ENCODE assay signal across 7 cellular contexts in the genomic region with DNA sequence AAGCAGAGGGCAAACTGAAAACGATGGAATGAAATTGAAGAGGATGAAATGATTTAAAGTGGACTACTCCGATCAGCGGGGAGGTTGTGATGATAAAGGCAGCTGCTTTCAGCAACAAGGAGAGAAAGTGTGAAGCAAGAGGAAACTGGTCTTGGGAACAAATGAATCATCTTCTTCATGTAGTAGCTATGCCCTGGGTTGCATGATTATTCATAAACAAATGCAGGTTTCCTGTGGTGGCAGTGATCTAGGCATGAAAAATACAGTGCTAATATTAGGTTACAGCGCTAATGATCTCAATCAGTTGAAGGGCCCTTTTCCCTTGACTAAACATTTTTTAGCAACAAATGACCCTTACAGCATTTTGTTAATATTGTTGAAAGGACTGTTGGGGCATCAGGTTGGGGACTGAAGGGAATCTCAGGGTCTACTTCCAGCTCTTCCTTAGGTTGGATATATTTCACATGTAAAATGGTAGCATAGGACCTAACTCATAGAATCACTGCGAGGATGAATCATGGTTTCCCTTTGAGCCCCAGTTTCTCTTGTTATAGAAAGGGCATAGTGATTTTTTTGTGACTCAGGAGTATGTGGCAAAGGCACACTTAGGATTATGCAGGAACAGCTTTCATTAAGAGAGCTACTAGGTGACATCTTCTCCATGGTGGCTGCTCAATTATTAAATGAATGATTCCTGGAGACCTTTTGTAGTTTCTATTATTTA. TPM values are rescaled to one million over a fixed set of nuclear protein-coding genes. Genes with fewer than 3 reads are reported as not detected.
A peak's percentile ranks its signal among the peaks of the same experiment; 100 is the strongest.
DNase-seq lines count a peak whose midpoint lies in the region; ATAC-seq and TF ChIP-seq lines count a peak whose summit lies in the region.

No MANE protein-coding gene starts in this region.

- peaks cover 4% of the 10 kb centered on the region for H3K9me3 Mint-ChIP-seq in stimulated activated memory B cell treated with anti-CD40 and anti-IgM and Interleukin-4, amounts not matched to agents 10 μg/mL and 1 μg/mL and 100 μg/mL, for 72 hours

- H2AFZ ChIP-seq in SK-N-SH (ENCODE audit: low read depth), result peak overlapping the region; percentile 50

- POLR2A ChIA-PET in SK-N-SH (lab: Yijun Ruan, JAX), result no interaction called here

- no peak for TF ChIP-seq RAD21 in SK-N-SH (IDR thresholded peaks at IDR 0.05; ENCODE audit: low read length)

- TF ChIP-seq EP300 in SK-N-SH (IDR thresholded peaks at IDR 0.05; ENCODE audit: borderline replicate concordance in 1 of 2, low read depth in 1 of 2, low read length in 1 of 2), result no peak

- ATAC-seq in GM18499 (IDR thresholded peaks at IDR 0.05; ENCODE audit: insufficient read depth, unreplicated experiment), result peak; percentile 44
- ATAC-seq in HG02759 (IDR thresholded peaks at IDR 0.05; ENCODE audit: unreplicated experiment), result peak; percentile 50
- ATAC-seq in stimulated activated memory B cell treated with anti-CD40 and anti-IgM and Interleukin-4, amounts not matched to agents 10 μg/mL and 1 μg/mL and 100 μg/mL, for 72 hours, result peak; percentile 77
- no peak for ATAC-seq in aorta (ENCODE audit: low FRiP score)

- no peak overlapping the region for H3K4me3 ChIP-seq in SK-N-SH (ENCODE audit: low read depth in 2 of 2, low read length in 1 of 2)
- H3K4me3 ChIP-seq in epithelial cell of esophagus (ENCODE audit: low read length), result peak overlapping the region; percentile 5
- H3K4me3 ChIP-seq in testis, result no peak overlapping the region
- no peak overlapping the region for H3K4me3 ChIP-seq in aorta (ENCODE audit: low read length in 2 of 2)

- no peaks in the 10 kb centered on the region for H3K36me3 Mint-ChIP-seq in stimulated activated memory B cell treated with anti-CD40 and anti-IgM and Interleukin-4, amounts not matched to agents 10 μg/mL and 1 μg/mL and 100 μg/mL, for 72 hours

- WGBS in SK-N-SH (ENCODE audit: low lambda C conversion rate), result 79% methylated on average over 5 of the region's 5 CpGs
- 71 to 80% methylated on average over 5 of the region's 5 CpGs for whole genome bisulfite sequencing in testis, 2 donors
- 87 to 89% methylated on average over 5 of the region's 5 CpGs for WGBS in aorta, 2 donors

- peaks cover 4 to 19% of the 10 kb centered on the region in 2 experiments for H3K4me1 ChIP-seq in SK-N-SH (ENCODE audit: control insufficient read depth in 1 of 2, insufficient read depth in 2 of 2, low read depth in 1 of 2, low read length in 1 of 2)
- peaks cover 6% of the 10 kb centered on the region for H3K4me1 ChIP-seq in testis
- peaks cover 0 to 3% of the 10 kb centered on the region in 2 donors for H3K4me1 ChIP-seq in aorta (ENCODE audit: control insufficient read depth in 1 of 2, insufficient read depth in 2 of 2, low read length in 2 of 2)

- peak overlapping the region; percentile 6 for H3K4me3 Mint-ChIP-seq in stimulated activated memory B cell treated with anti-CD40 and anti-IgM and Interleukin-4, amounts not matched to agents 10 μg/mL and 1 μg/mL and 100 μg/mL, for 72 hours

- no peaks in the 10 kb centered on the region for H3K36me3 ChIP-seq in SK-N-SH (replicated peaks in 1 of 2; ENCODE audit: control insufficient read depth in 1 of 2, insufficient read depth in 2 of 2, low read length in 1 of 2)
- H3K36me3 ChIP-seq in testis (ENCODE audit: low read depth, missing control alignments), result no peaks in the 10 kb centered on the region
- no peaks in the 10 kb centered on the region for H3K36me3 ChIP-seq in aorta (ENCODE audit: control insufficient read depth in 1 of 2, insufficient read depth in 2 of 2, low read length in 1 of 2)

- no peaks in the 10 kb centered on the region for H3K9me3 ChIP-seq in SK-N-SH
- no peaks in the 10 kb centered on the region for H3K9me3 ChIP-seq in testis
- no peaks in the 10 kb centered on the region for H3K9me3 ChIP-seq in aorta (ENCODE audit: control insufficient read depth, low read length)

- no peak for TF ChIP-seq POLR2A in testis (IDR thresholded peaks at IDR 0.05)

- DNase-seq in SK-N-SH (no peak), epithelial cell of esophagus (ENCODE audit: low read depth) (peak; percentile 96), testis (no peak), aorta (no peak)

- intact Hi-C loops in testis (cut with DNase I; ENCODE audit: low total_unique reads), result loop anchor here (10.0 kb wide), 1 partner anchor 155 kb away; no protein-coding TSS in a partner anchor
- intact Hi-C loops in aorta (cut with DNase I), result loop anchor here (10.0 kb wide), 2 partner anchors 125 to 265 kb away; partner anchors contain the start of genes ORC1 (in 1 of the 2) and PRPF38A (in 1 of the 2)

- H3K27me3 Mint-ChIP-seq in stimulated activated memory B cell treated with anti-CD40 and anti-IgM and Interleukin-4, amounts not matched to agents 10 μg/mL and 1 μg/mL and 100 μg/mL, for 72 hours, result peaks cover 35% of the 10 kb centered on the region

- CTCF ChIA-PET in SK-N-SH (lab: Yijun Ruan, JAX), result interaction anchor here (1.5 to 1.7 kb wide), 3 partner anchors 13 to 157 kb away, joined by 3 to 16 read pairs (median 5); no protein-coding TSS in a partner anchor

- H3K79me2 ChIP-seq in SK-N-SH (ENCODE audit: insufficient read depth), result peaks cover 26% of the 10 kb centered on the region

- H3K27ac ChIP-seq in SK-N-SH (ENCODE audit: low read depth in 2 of 2, low read length in 1 of 2) (peak overlapping the region in 1 of 2 experiments; percentile 89; a peak in 2 of 4 replicates), testis (peak overlapping the region in 1 of 2 donors; percentile 3), aorta (ENCODE audit: low read depth in 1 of 2, low read length in 2 of 2) (no peak overlapping the region)

- no peaks in the 10 kb centered on the region for H3K27me3 ChIP-seq in SK-N-SH (ENCODE audit: insufficient read depth)
- no peaks in the 10 kb centered on the region for H3K27me3 ChIP-seq in testis
- no peaks in the 10 kb centered on the region for H3K27me3 ChIP-seq in aorta (ENCODE audit: control insufficient read depth in 1 of 2, insufficient read depth in 2 of 2, low read length in 1 of 2)

- peaks cover 32% of the 10 kb centered on the region for H3K4me1 Mint-ChIP-seq in stimulated activated memory B cell treated with anti-CD40 and anti-IgM and Interleukin-4, amounts not matched to agents 10 μg/mL and 1 μg/mL and 100 μg/mL, for 72 hours

- no peak for TF ChIP-seq CTCF in SK-N-SH (IDR thresholded peaks at IDR 0.05)
- TF ChIP-seq CTCF in epithelial cell of esophagus (IDR thresholded peaks at IDR 0.05; ENCODE audit: insufficient read depth, low read depth, low read length, missing control alignments), result no peak
- no peak for TF ChIP-seq CTCF in testis (IDR thresholded peaks at IDR 0.05)

- H3F3A ChIP-seq in SK-N-SH (replicated peaks; ENCODE audit: insufficient read depth), result peaks cover 25% of the 10 kb centered on the region

- H3K9ac ChIP-seq in SK-N-SH, result peak overlapping the region; percentile 30; the same call in 1 of the 2 replicates

- H3K4me2 ChIP-seq in SK-N-SH, result peak overlapping the region; percentile 18; the same call in 1 of the 2 replicates

- H4K20me1 ChIP-seq in SK-N-SH (ENCODE audit: insufficient read depth), result no peaks in the 10 kb centered on the region

- H3K27ac Mint-ChIP-seq in stimulated activated memory B cell treated with anti-CD40 and anti-IgM and Interleukin-4, amounts not matched to agents 10 μg/mL and 1 μg/mL and 100 μg/mL, for 72 hours, result no peak overlapping the region

- no peaks in the 10 kb centered on the region for H3K9me2 ChIP-seq in SK-N-SH

TF ChIP-seq in SK-N-SH, 30 proteins besides CTCF, POLR2A, EP300 and RAD21:
- no peak for TF ChIP-seq ELF1 (IDR thresholded peaks at IDR 0.05)
- TF ChIP-seq FOSL2 (IDR thresholded peaks at IDR 0.05; ENCODE audit: borderline replicate concordance, low read depth), result peak; percentile 28; the same call in 1 of the 2 replicates
- TF ChIP-seq MAX (IDR thresholded peaks at IDR 0.05; ENCODE audit: low read depth), result no peak
- TF ChIP-seq RXRA (IDR thresholded peaks at IDR 0.05; ENCODE audit: borderline replicate concordance, low read depth), result no peak

RNA-seq across cellular contexts. Expression of gene ZFYVE9, which starts 1.9 kb away (rescaled TPM):
- polyA plus RNA-seq in SK-N-SH (2012; rRNA removed), result 4.1 and 5.4 TPM in 2 replicates
- 5.9 and 6.4 TPM in 2 replicates for polyA plus RNA-seq in SK-N-SH (2012; cell fraction: cytosol; rRNA removed)
- polyA plus RNA-seq in SK-N-SH (2012; cell fraction: nucleus; rRNA removed), result 2.5 and 5.3 TPM in 2 replicates
- 10 to 100 TPM; 32.5 to 51.3 TPM for total RNA-seq in testis
- 31.5 TPM for polyA plus RNA-seq in testis (ENCODE audit: insufficient read depth, low read depth, low replicate concordance)
- total RNA-seq in aorta, result 10 to 100 TPM; 19.3 to 28.8 TPM
- 1 to 10 TPM; 6.6 to 8.5 TPM for polyA plus RNA-seq in aorta
